2 cellular contexts compared by ENCODE assay signal in the genomic region with DNA sequence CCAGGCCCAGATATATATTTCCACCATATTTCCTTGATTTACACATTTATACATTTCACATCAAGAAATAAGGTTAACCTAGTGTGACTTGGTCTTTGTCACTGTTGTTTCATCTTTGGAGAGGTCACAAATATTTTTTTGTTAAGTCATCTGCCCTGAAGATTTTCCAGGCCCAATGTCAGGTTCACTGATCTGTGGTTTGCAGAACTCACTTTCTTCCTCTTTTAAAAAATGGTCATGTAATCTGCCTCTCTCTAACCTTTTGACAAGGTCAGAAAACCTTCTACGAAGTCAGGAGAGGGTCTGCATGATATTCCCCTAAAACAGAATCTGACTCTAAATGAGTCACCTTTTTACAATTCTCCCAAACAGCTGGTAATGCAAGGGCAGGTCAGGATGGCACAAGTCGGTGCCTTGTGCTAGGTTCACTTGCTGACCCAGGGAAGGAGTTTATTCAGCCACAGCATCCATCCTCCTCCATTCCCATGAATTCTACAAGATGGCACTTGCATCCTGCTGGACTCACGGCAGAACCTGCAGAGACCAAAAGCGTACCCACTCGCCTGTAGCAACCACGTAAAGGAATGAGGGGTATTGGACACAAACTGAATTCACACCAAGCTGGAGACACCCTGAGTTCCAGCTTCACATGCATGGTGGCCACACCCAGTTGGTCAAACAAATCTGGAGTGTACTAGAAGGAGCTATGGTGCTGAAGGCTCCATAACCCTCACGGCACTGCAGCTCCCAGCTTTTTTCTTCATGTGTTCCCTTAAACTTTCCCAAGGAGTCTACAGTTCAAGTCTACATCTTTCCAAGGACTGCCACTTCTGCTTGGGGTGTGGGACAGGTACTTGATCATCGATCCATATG.
TF ChIP-seq lines count a peak whose summit lies in the region.

No MANE protein-coding gene starts in this region.

TF ChIP-seq in HCT116, 20 proteins besides CTCF, POLR2A, EP300 and RAD21:
- no peak for TF ChIP-seq EZH2 (IDR thresholded peaks at IDR 0.05)
- TF ChIP-seq SRF (IDR thresholded peaks at IDR 0.05; ENCODE audit: low read depth) = no peak
- no peak for TF ChIP-seq EGR1 (IDR thresholded peaks at IDR 0.05; ENCODE audit: low read depth)
- TF ChIP-seq ELF1 (IDR thresholded peaks at IDR 0.05; ENCODE audit: borderline replicate concordance, low read depth) = no peak
- TF ChIP-seq JUND (IDR thresholded peaks at IDR 0.05) = no peak
- TF ChIP-seq YY1 (IDR thresholded peaks at IDR 0.05; ENCODE audit: extremely low read depth, insufficient replicate concordance, low read depth, low read length) = no peak
- TF ChIP-seq POLR2AphosphoS5 (IDR thresholded peaks at IDR 0.05; ENCODE audit: low read depth, low read length) = no peak
- no peak for TF ChIP-seq CBX3 (IDR thresholded peaks at IDR 0.05; ENCODE audit: low read depth)
- TF ChIP-seq, protein P1, sequence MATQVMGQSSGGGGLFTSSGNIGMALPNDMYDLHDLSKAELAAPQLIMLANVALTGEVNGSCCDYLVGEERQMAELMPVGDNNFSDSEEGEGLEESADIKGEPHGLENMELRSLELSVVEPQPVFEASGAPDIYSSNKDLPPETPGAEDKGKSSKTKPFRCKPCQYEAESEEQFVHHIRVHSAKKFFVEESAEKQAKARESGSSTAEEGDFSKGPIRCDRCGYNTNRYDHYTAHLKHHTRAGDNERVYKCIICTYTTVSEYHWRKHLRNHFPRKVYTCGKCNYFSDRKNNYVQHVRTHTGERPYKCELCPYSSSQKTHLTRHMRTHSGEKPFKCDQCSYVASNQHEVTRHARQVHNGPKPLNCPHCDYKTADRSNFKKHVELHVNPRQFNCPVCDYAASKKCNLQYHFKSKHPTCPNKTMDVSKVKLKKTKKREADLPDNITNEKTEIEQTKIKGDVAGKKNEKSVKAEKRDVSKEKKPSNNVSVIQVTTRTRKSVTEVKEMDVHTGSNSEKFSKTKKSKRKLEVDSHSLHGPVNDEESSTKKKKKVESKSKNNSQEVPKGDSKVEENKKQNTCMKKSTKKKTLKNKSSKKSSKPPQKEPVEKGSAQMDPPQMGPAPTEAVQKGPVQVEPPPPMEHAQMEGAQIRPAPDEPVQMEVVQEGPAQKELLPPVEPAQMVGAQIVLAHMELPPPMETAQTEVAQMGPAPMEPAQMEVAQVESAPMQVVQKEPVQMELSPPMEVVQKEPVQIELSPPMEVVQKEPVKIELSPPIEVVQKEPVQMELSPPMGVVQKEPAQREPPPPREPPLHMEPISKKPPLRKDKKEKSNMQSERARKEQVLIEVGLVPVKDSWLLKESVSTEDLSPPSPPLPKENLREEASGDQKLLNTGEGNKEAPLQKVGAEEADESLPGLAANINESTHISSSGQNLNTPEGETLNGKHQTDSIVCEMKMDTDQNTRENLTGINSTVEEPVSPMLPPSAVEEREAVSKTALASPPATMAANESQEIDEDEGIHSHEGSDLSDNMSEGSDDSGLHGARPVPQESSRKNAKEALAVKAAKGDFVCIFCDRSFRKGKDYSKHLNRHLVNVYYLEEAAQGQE (IDR thresholded peaks at IDR 0.05; ENCODE audit: low read depth) = no peak
- no peak for TF ChIP-seq TCF7L2 (IDR thresholded peaks at IDR 0.05; ENCODE audit: borderline replicate concordance, extremely low read depth, insufficient read depth, insufficient read length)
- TF ChIP-seq CEBPB (IDR thresholded peaks at IDR 0.05; ENCODE audit: low read depth) = no peak
- TF ChIP-seq ZFX (IDR thresholded peaks at IDR 0.05) = no peak
- TF ChIP-seq, protein P2, sequence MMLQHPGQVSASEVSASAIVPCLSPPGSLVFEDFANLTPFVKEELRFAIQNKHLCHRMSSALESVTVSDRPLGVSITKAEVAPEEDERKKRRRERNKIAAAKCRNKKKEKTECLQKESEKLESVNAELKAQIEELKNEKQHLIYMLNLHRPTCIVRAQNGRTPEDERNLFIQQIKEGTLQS (IDR thresholded peaks at IDR 0.05) = no peak
- TF ChIP-seq, protein P3, sequence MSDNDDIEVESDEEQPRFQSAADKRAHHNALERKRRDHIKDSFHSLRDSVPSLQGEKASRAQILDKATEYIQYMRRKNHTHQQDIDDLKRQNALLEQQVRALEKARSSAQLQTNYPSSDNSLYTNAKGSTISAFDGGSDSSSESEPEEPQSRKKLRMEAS (IDR thresholded peaks at IDR 0.05) = no peak
- TF ChIP-seq, protein P4, sequence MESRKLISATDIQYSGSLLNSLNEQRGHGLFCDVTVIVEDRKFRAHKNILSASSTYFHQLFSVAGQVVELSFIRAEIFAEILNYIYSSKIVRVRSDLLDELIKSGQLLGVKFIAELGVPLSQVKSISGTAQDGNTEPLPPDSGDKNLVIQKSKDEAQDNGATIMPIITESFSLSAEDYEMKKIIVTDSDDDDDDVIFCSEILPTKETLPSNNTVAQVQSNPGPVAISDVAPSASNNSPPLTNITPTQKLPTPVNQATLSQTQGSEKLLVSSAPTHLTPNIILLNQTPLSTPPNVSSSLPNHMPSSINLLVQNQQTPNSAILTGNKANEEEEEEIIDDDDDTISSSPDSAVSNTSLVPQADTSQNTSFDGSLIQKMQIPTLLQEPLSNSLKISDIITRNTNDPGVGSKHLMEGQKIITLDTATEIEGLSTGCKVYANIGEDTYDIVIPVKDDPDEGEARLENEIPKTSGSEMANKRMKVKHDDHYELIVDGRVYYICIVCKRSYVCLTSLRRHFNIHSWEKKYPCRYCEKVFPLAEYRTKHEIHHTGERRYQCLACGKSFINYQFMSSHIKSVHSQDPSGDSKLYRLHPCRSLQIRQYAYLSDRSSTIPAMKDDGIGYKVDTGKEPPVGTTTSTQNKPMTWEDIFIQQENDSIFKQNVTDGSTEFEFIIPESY (IDR thresholded peaks at IDR 0.05; ENCODE audit: extremely low read depth, insufficient replicate concordance, low read length) = no peak
- no peak for TF ChIP-seq SP1 (IDR thresholded peaks at IDR 0.05; ENCODE audit: low read depth)

TF ChIP-seq in H1, 55 proteins besides CTCF, POLR2A, EP300 and RAD21:
- TF ChIP-seq RFX5 (IDR thresholded peaks at IDR 0.05; ENCODE audit: borderline replicate concordance, low read depth, low read length) = no peak
- no peak for TF ChIP-seq SIN3A (conservative IDR thresholded peaks at IDR 0.05 in 1 of 2, IDR thresholded peaks at IDR 0.05 in 1 of 2; ENCODE audit: low read depth in 1 of 2, low read length in 2 of 2)
- TF ChIP-seq FOSL1 (IDR thresholded peaks at IDR 0.05; ENCODE audit: insufficient read depth, low read depth, low read length) = no peak
- no peak for TF ChIP-seq JUN (IDR thresholded peaks at IDR 0.05; ENCODE audit: low read depth, low read length)
- no peak for TF ChIP-seq YY1 (IDR thresholded peaks at IDR 0.05; ENCODE audit: low read depth, low read length)
- no peak for TF ChIP-seq SIX5 (IDR thresholded peaks at IDR 0.05; ENCODE audit: low read depth, low read length)
- TF ChIP-seq RXRA (IDR thresholded peaks at IDR 0.05; ENCODE audit: insufficient read depth, low read depth, low read length) = no peak
- no peak for TF ChIP-seq POU5F1 (IDR thresholded peaks at IDR 0.05; ENCODE audit: low read depth, low read length)
- no peak for TF ChIP-seq KDM5A (IDR thresholded peaks at IDR 0.05; ENCODE audit: low read length)
- TF ChIP-seq MAFK (IDR thresholded peaks at IDR 0.05; ENCODE audit: low read depth, low read length) = no peak
- TF ChIP-seq SIRT6 (IDR thresholded peaks at IDR 0.05; ENCODE audit: low read length) = no peak
- TF ChIP-seq, protein P3 (IDR thresholded peaks at IDR 0.05) = no peak
- TF ChIP-seq, protein P5, sequence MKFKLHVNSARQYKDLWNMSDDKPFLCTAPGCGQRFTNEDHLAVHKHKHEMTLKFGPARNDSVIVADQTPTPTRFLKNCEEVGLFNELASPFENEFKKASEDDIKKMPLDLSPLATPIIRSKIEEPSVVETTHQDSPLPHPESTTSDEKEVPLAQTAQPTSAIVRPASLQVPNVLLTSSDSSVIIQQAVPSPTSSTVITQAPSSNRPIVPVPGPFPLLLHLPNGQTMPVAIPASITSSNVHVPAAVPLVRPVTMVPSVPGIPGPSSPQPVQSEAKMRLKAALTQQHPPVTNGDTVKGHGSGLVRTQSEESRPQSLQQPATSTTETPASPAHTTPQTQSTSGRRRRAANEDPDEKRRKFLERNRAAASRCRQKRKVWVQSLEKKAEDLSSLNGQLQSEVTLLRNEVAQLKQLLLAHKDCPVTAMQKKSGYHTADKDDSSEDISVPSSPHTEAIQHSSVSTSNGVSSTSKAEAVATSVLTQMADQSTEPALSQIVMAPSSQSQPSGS (IDR thresholded peaks at IDR 0.05; ENCODE audit: low read length) = no peak
- TF ChIP-seq BACH1 (IDR thresholded peaks at IDR 0.05; ENCODE audit: low read length) = no peak
- no peak for TF ChIP-seq TCF12 (IDR thresholded peaks at IDR 0.05; ENCODE audit: low read depth, low read length)
- TF ChIP-seq HDAC6 (IDR thresholded peaks at IDR 0.05; ENCODE audit: low read depth, low read length) = no peak
- TF ChIP-seq, protein P6, sequence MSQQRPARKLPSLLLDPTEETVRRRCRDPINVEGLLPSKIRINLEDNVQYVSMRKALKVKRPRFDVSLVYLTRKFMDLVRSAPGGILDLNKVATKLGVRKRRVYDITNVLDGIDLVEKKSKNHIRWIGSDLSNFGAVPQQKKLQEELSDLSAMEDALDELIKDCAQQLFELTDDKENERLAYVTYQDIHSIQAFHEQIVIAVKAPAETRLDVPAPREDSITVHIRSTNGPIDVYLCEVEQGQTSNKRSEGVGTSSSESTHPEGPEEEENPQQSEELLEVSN (IDR thresholded peaks at IDR 0.05) = no peak
- TF ChIP-seq TAF7 (optimal IDR thresholded peaks at IDR 0.05; ENCODE audit: borderline replicate concordance, low read depth, low read length) = no peak
